8 cellular contexts compared by ENCODE assay signal in genomic region chr11:57480409-57481137, GRCh38. TPM values are rescaled to one million over a fixed set of nuclear protein-coding genes. Genes with fewer than 3 reads are reported as not detected.
DNase-seq lines count a peak whose midpoint lies in the region; ATAC-seq and TF ChIP-seq lines count a peak whose summit lies in the region.

No MANE protein-coding gene starts in this region.

- POLR2A ChIA-PET in naive thymus-derived CD8-positive, alpha-beta T cell (lab: Charles Lee) = interaction anchor here (1.9 kb wide), 1 partner anchor 23 kb away, joined by 5 read pairs; no protein-coding TSS in a partner anchor

- TF ChIP-seq CTCF in thyroid gland (IDR thresholded peaks at IDR 0.05) = peak; percentile 61 to 82 (median 64)

- H3K27me3 Mint-ChIP-seq in activated CD4-positive, alpha-beta T cell treated with anti-CD3 and anti-CD28 coated beads, Interleukin-2, amount 10 ng/mL, durations not matched to agents 24 days and 14 days = peaks cover 52% of the 10 kb centered on the region
- peaks cover 0 to 26% of the 10 kb centered on the region in 2 donors for H3K27me3 Mint-ChIP-seq in effector memory CD8-positive, alpha-beta T cell
- peaks cover 2 to 13% (median 8%) of the 10 kb centered on the region in 5 donors for H3K27me3 Mint-ChIP-seq in naive thymus-derived CD8-positive, alpha-beta T cell

- H3K9me3 ChIP-seq in thyroid gland = no peaks in the 10 kb centered on the region

- H3K27me3 ChIP-seq in thyroid gland = no peaks in the 10 kb centered on the region

- no peak overlapping the region for H3K4me3 Mint-ChIP-seq in activated CD4-positive, alpha-beta T cell treated with anti-CD3 and anti-CD28 coated beads, Interleukin-2, amount 10 ng/mL, durations not matched to agents 24 days and 14 days
- H3K4me3 Mint-ChIP-seq in effector memory CD8-positive, alpha-beta T cell = no peak overlapping the region
- peak overlapping the region in 3 of 10 donors; percentile 9 to 39 (median 35) for H3K4me3 Mint-ChIP-seq in naive thymus-derived CD8-positive, alpha-beta T cell

- no peak overlapping the region for H3K27ac Mint-ChIP-seq in activated CD4-positive, alpha-beta T cell treated with anti-CD3 and anti-CD28 coated beads, Interleukin-2, amount 10 ng/mL, durations not matched to agents 24 days and 14 days
- H3K27ac Mint-ChIP-seq in effector memory CD8-positive, alpha-beta T cell = peak overlapping the region in 1 of 2 donors; percentile 6
- peak overlapping the region in 4 of 10 donors; percentile 13 to 57 (median 42) for H3K27ac Mint-ChIP-seq in naive thymus-derived CD8-positive, alpha-beta T cell

- in situ Hi-C loops in G401 (cut with HindIII; ENCODE audit: low sequenced_read_pairs) = no loop called here

- H3K27ac ChIP-seq in thyroid gland = no peak overlapping the region

- DNase-seq in G401 (ENCODE audit: low spot score) (peak; percentile 67), NCI-H524 treated with DMSO at 0.1 percent for 48 hours (lab: John Stamatoyannopoulos, UW) (peak; percentile 70), thyroid gland (peak; percentile 68 to 78), NCI-H2107 (lab: John Stamatoyannopoulos, UW) (no peak)
- peak; percentile 92 for DNase-seq in activated CD4-positive, alpha-beta T cell treated with anti-CD3 and anti-CD28 coated beads, Interleukin-2, amount 10 ng/mL, durations not matched to agents 24 days and 14 days
- peak; percentile 64 to 76 (median 66) for DNase-seq in effector memory CD8-positive, alpha-beta T cell
- DNase-seq in naive thymus-derived CD8-positive, alpha-beta T cell = peak in 8 of 10 donors; percentile 30 to 55 (median 46)

- peak; percentile 39 for ATAC-seq in HG02852 (IDR thresholded peaks at IDR 0.05; ENCODE audit: unreplicated experiment)
- peak; percentile 54 for ATAC-seq in effector memory CD8-positive, alpha-beta T cell (replicated peaks)
- peak in 1 of 2 donors; percentile 38 for ATAC-seq in naive thymus-derived CD8-positive, alpha-beta T cell

- H3K36me3 ChIP-seq in thyroid gland = peaks cover under 1 to 7% of the 10 kb centered on the region in 2 donors

- intact Hi-C loops in activated CD4-positive, alpha-beta T cell treated with anti-CD3 and anti-CD28 coated beads, Interleukin-2, amount 10 ng/mL, durations not matched to agents 24 days and 14 days (cut with micrococcal nuclease) = loop anchor here (1.0 to 2.0 kb wide), 2 partner anchors 23 to 136 kb away; no protein-coding TSS in a partner anchor
- intact Hi-C loops in thyroid gland (cut with DNase I) = loop anchor here (5.0 kb wide), 1 partner anchor 133 kb away; no protein-coding TSS in a partner anchor

- H3K4me3 ChIP-seq in thyroid gland (replicated peaks in 1 of 3) = no peak overlapping the region

- 36 to 38% methylated on average over 8 to 9 of the region's 9 CpGs for WGBS in thyroid gland, 2 donors

- H3K9me3 Mint-ChIP-seq in activated CD4-positive, alpha-beta T cell treated with anti-CD3 and anti-CD28 coated beads, Interleukin-2, amount 10 ng/mL, durations not matched to agents 24 days and 14 days = no peaks in the 10 kb centered on the region
- H3K9me3 Mint-ChIP-seq in effector memory CD8-positive, alpha-beta T cell = no peaks in the 10 kb centered on the region
- no peaks in the 10 kb centered on the region for H3K9me3 Mint-ChIP-seq in naive thymus-derived CD8-positive, alpha-beta T cell

- peaks cover 9% of the 10 kb centered on the region for H3K36me3 Mint-ChIP-seq in activated CD4-positive, alpha-beta T cell treated with anti-CD3 and anti-CD28 coated beads, Interleukin-2, amount 10 ng/mL, durations not matched to agents 24 days and 14 days (ENCODE audit: low read depth)
- H3K36me3 Mint-ChIP-seq in effector memory CD8-positive, alpha-beta T cell (ENCODE audit: insufficient read depth) = peaks cover 10% of the 10 kb centered on the region
- peaks cover 2 to 19% (median 13%) of the 10 kb centered on the region in 3 donors for H3K36me3 Mint-ChIP-seq in naive thymus-derived CD8-positive, alpha-beta T cell

- peaks cover 11 to 21% of the 10 kb centered on the region in 2 donors for H3K4me1 ChIP-seq in thyroid gland

- no peak for TF ChIP-seq POLR2A in thyroid gland (IDR thresholded peaks at IDR 0.05)

- peaks cover 8% of the 10 kb centered on the region for H3K4me1 Mint-ChIP-seq in activated CD4-positive, alpha-beta T cell treated with anti-CD3 and anti-CD28 coated beads, Interleukin-2, amount 10 ng/mL, durations not matched to agents 24 days and 14 days
- H3K4me1 Mint-ChIP-seq in effector memory CD8-positive, alpha-beta T cell (ENCODE audit: low read depth in 2 of 2) = peaks cover 18 to 32% of the 10 kb centered on the region in 2 donors
- peaks cover 11 to 40% (median 23%) of the 10 kb centered on the region in 4 donors for H3K4me1 Mint-ChIP-seq in naive thymus-derived CD8-positive, alpha-beta T cell

RNA-seq across cellular contexts. Expression of gene RTN4RL2, which starts 20.2 kb away (rescaled TPM):
- 2.9 TPM in 1 of 2 replicates, not detected in the other for total RNA-seq in G401 (2014; rRNA removed; shearing (Covaris generic))
- total RNA-seq in activated CD4-positive, alpha-beta T cell treated with anti-CD3 and anti-CD28 coated beads, Interleukin-2, amount 10 ng/mL, durations not matched to agents 24 days and 14 days = 0.23 and 0.26 TPM in 2 replicates
- not detected for total RNA-seq in naive thymus-derived CD8-positive, alpha-beta T cell
- polyA plus RNA-seq in naive thymus-derived CD8-positive, alpha-beta T cell = under 1 TPM in 2 of 3 donors, not detected in 1; 0.09 to 0.21 TPM
- total RNA-seq in thyroid gland = 10 to 100 TPM; 11.2 to 27.6 (median 17.1) TPM

RNA-seq across cellular contexts. Expression of gene SLC43A1, which starts 34.9 kb away (rescaled TPM):
- total RNA-seq in G401 (2014; rRNA removed; shearing (Covaris generic)) = 8.8 and 15.1 TPM in 2 replicates
- total RNA-seq in activated CD4-positive, alpha-beta T cell treated with anti-CD3 and anti-CD28 coated beads, Interleukin-2, amount 10 ng/mL, durations not matched to agents 24 days and 14 days = 35.3 and 35.8 TPM in 2 replicates
- total RNA-seq in naive thymus-derived CD8-positive, alpha-beta T cell = 10 to 100 TPM; 27.2 to 27.8 TPM
- polyA plus RNA-seq in naive thymus-derived CD8-positive, alpha-beta T cell = 10 to 100 TPM; 15.3 to 23.2 (median 21.4) TPM
- 10 to 100 TPM; 20.3 to 64.1 (median 28.8) TPM for total RNA-seq in thyroid gland

RNA-seq across cellular contexts. Expression of gene TIMM10, which starts 50.0 kb away (rescaled TPM):
- total RNA-seq in G401 (2014; rRNA removed; shearing (Covaris generic)) = 36.2 and 53.0 TPM in 2 replicates
- 108 and 112 TPM in 2 replicates for total RNA-seq in activated CD4-positive, alpha-beta T cell treated with anti-CD3 and anti-CD28 coated beads, Interleukin-2, amount 10 ng/mL, durations not matched to agents 24 days and 14 days
- total RNA-seq in naive thymus-derived CD8-positive, alpha-beta T cell = 10 to 100 TPM; 26.6 to 30.2 TPM
- polyA plus RNA-seq in naive thymus-derived CD8-positive, alpha-beta T cell = 10 to 100 TPM; 66.1 to 86.5 (median 70.5) TPM
- total RNA-seq in thyroid gland = 10 to 100 TPM; 29.8 to 43.7 (median 37.4) TPM

RNA-seq across cellular contexts. Expression of gene SLC43A3, which starts 53.7 kb away (rescaled TPM):
- total RNA-seq in G401 (2014; rRNA removed; shearing (Covaris generic)) = not detected in 2 replicates
- total RNA-seq in activated CD4-positive, alpha-beta T cell treated with anti-CD3 and anti-CD28 coated beads, Interleukin-2, amount 10 ng/mL, durations not matched to agents 24 days and 14 days = 255 and 261 TPM in 2 replicates
- 10 to 100 TPM; 14.5 to 17.4 TPM for total RNA-seq in naive thymus-derived CD8-positive, alpha-beta T cell
- polyA plus RNA-seq in naive thymus-derived CD8-positive, alpha-beta T cell = 10 to 100 TPM; 11.4 to 13.7 (median 11.5) TPM
- total RNA-seq in thyroid gland = 100 to 1,000 TPM; 124 to 321 (median 218) TPM

RNA-seq across cellular contexts. Expression of gene SMTNL1, which starts 56.8 kb away (rescaled TPM):
- total RNA-seq in G401 (2014; rRNA removed; shearing (Covaris generic)) = not detected in 2 replicates
- not detected in 2 replicates for total RNA-seq in activated CD4-positive, alpha-beta T cell treated with anti-CD3 and anti-CD28 coated beads, Interleukin-2, amount 10 ng/mL, durations not matched to agents 24 days and 14 days
- not detected for total RNA-seq in naive thymus-derived CD8-positive, alpha-beta T cell
- polyA plus RNA-seq in naive thymus-derived CD8-positive, alpha-beta T cell = under 1 TPM in 2 of 3 donors, not detected in 1; 0.12 to 0.37 TPM
- not detected for total RNA-seq in thyroid gland
